8 cellular contexts compared by ENCODE assay signal in genomic region chr7:158828343-158829020, GRCh38. TPM values are rescaled to one million over a fixed set of nuclear protein-coding genes. Genes with fewer than 3 reads are reported as not detected.
DNase-seq lines count a peak whose midpoint lies in the region; ATAC-seq, FAIRE-seq and TF ChIP-seq lines count a peak whose summit lies in the region.

No MANE protein-coding gene starts in this region.

- no peaks in the 10 kb centered on the region for H3K9me3 ChIP-seq in cardiac muscle cell (ENCODE audit: low read depth)
- H3K9me3 ChIP-seq in pancreas = no peaks in the 10 kb centered on the region

- intact Hi-C loops in pancreas (cut with DNase I) = no loop called here

- FAIRE-seq in pancreas (lab: Jason Lieb, UNC) = no peak

- H3K27ac ChIP-seq in cardiac muscle cell (peak overlapping the region; percentile 99), pancreas (peak overlapping the region; percentile 98 to 100 (median 98))

- WGBS in pancreas, 2 donors = 0 to 1% methylated on average over 39 to 74 of the region's 74 CpGs

- TF ChIP-seq CTCF in GM12865 (IDR thresholded peaks at IDR 0.05; ENCODE audit: insufficient read depth, low read depth, low read length, missing control alignments) (no peak), cardiac muscle cell (IDR thresholded peaks at IDR 0.05; ENCODE audit: low read depth, low read length) (peak; percentile 4), pancreas (IDR thresholded peaks at IDR 0.05) (no peak)

- peak overlapping the region; percentile 91 for H3K4me3 ChIP-seq in GM12865 (ENCODE audit: low read depth, low read length)
- H3K4me3 ChIP-seq in Jurkat, Clone E6-1 (ENCODE audit: low read length) = peak overlapping the region; percentile 79
- H3K4me3 ChIP-seq in cardiac muscle cell = peak overlapping the region; percentile 81
- H3K4me3 ChIP-seq in pancreas = peak overlapping the region; percentile 62 to 95 (median 77)

- peak; percentile 42 for DNase-seq in GM12865 (ENCODE audit: low read depth)
- no peak for DNase-seq in Jurkat, Clone E6-1 (ENCODE audit: low read depth, low spot score)
- peak; percentile 32 for DNase-seq in activated gamma-delta T cell (lab: John Stamatoyannopoulos, UW)
- peak; percentile 38 to 73 for DNase-seq in cardiac muscle cell (ENCODE audit: low read depth in 1 of 2, low spot score in 1 of 2)
- DNase-seq in pancreas = peak in 5 of 6 donors; percentile 47 to 82 (median 61)
- DNase-seq in NAMALWA (ENCODE audit: low spot score) = no peak
- no peak for DNase-seq in NCI-H1694 (lab: John Stamatoyannopoulos, UW)
- no peak for DNase-seq in epidermal melanocyte (ENCODE audit: insufficient read length, low spot score)

- peak; percentile 26 to 44 (median 36) for ATAC-seq in pancreas

- peaks cover 11% of the 10 kb centered on the region for H3K4me1 ChIP-seq in cardiac muscle cell (ENCODE audit: low read depth)
- H3K4me1 ChIP-seq in pancreas = peaks cover 4 to 14% (median 8%) of the 10 kb centered on the region in 3 donors

- H3K27me3 ChIP-seq in cardiac muscle cell (no peaks in the 10 kb centered on the region), pancreas (no peaks in the 10 kb centered on the region)

- H3K36me3 ChIP-seq in cardiac muscle cell = no peaks in the 10 kb centered on the region
- no peaks in the 10 kb centered on the region for H3K36me3 ChIP-seq in pancreas

RNA-seq across cellular contexts. Expression of gene ESYT2, which starts 0.8 kb away (rescaled TPM):
- 131 TPM for polyA plus RNA-seq in Jurkat, Clone E6-1 (2012; ENCODE audit: insufficient read depth, insufficient read length)
- total RNA-seq in cardiac muscle cell (40.3 and 42.0 TPM in 2 replicates), pancreas (10 to 100 TPM; 25.4 to 31.8 (median 28.6) TPM)
- polyA plus RNA-seq in cardiac muscle cell (15.8 and 27.2 TPM in 2 replicates), pancreas (10 to 100 TPM in 1 of 2 donors, 1 to 10 TPM in 1; 8.1 to 15.0 TPM)

RNA-seq across cellular contexts. Expression of gene DYNC2I1, which starts 27.9 kb away (rescaled TPM):
- 17.3 TPM for polyA plus RNA-seq in Jurkat, Clone E6-1 (2012; ENCODE audit: insufficient read depth, insufficient read length)
- 13.1 and 22.4 TPM in 2 replicates for total RNA-seq in cardiac muscle cell
- polyA plus RNA-seq in cardiac muscle cell = 36.9 and 42.4 TPM in 2 replicates
- 1 to 10 TPM; 5.9 to 8.3 (median 6.7) TPM for total RNA-seq in pancreas
- polyA plus RNA-seq in pancreas = 10 to 100 TPM; 13.2 to 13.5 TPM

Comparison
In these comparisons a context has a peak if more than half of its experiments do, and no peak if none do; other contexts are left out.
1. DNase-seq: peak in GM12865 (single experiment), activated gamma-delta T cell (single experiment), cardiac muscle cell (2 of 2) and pancreas (5 of 6); none in Jurkat, Clone E6-1 (single experiment), NAMALWA (single experiment), NCI-H1694 (single experiment) and epidermal melanocyte (single experiment).
2. Peak in every context shown above with its lines, with median percentiles within 50 percentile points of each other: H3K4me3 ChIP-seq.